1 cellular context compared by ENCODE assay signal in the genomic region with DNA sequence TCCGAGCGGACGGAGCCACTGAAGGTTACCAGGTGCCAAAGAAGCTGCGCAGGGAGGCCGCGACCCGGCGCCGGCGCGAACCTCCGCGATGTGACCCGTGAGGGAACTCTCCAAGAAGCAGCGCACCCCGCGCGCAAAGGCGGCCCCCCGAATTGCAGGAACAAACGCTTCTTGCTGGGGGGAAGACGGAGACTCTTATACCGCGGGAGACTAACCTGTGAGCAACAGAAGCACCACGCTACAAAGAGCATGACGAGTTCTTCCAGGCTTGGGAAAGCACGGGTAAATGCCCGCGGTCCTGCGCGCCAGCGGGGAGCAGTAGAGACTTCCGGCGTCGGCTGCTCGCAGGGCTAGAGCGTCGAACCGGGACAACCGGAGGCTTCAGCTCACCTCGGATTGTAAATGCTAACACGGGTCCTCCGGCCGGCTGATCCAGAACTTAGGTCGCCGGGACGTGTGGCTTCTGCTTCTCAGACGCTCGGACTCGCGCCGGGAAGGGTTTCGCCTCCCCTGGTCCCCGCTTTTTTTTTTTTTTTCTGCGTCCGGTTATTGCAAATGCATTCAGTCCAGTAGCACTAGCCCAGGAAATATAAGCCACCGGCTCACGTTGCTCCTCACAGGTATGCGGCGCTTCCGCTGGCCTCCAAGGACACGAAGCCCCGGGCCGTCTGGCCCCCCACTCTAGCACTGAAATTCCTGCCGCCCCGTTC.
A peak's percentile ranks its signal among the peaks of the same experiment; 100 is the strongest.
TF ChIP-seq lines count a peak whose summit lies in the region.

A gene with protein sequence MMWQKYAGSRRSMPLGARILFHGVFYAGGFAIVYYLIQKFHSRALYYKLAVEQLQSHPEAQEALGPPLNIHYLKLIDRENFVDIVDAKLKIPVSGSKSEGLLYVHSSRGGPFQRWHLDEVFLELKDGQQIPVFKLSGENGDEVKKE (minus strand): TSS at position 310 of the 710 bp plus-strand sequence. CDS start 80,909 bp downstream, outside the sequence.

TF ChIP-seq in K562, 482 proteins besides CTCF, POLR2A, EP300 and RAD21 (continued from another document and continues in another):
- no peak for TF ChIP-seq CREB5 (CRISPR knock-in tag; IDR thresholded peaks at IDR 0.05)
- no peak for TF ChIP-seq TFAM (CRISPR knock-in tag; conservative IDR thresholded peaks at IDR 0.05)
- TF ChIP-seq IFI16 (CRISPR knock-in tag; IDR thresholded peaks at IDR 0.05) = no peak
- TF ChIP-seq PHF20 (IDR thresholded peaks at IDR 0.05; ENCODE audit: partially characterized antibody) = peak; percentile 76
- no peak for TF ChIP-seq BCL6 (CRISPR knock-in tag; IDR thresholded peaks at IDR 0.05)
- TF ChIP-seq, protein P1, sequence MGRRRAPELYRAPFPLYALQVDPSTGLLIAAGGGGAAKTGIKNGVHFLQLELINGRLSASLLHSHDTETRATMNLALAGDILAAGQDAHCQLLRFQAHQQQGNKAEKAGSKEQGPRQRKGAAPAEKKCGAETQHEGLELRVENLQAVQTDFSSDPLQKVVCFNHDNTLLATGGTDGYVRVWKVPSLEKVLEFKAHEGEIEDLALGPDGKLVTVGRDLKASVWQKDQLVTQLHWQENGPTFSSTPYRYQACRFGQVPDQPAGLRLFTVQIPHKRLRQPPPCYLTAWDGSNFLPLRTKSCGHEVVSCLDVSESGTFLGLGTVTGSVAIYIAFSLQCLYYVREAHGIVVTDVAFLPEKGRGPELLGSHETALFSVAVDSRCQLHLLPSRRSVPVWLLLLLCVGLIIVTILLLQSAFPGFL (CRISPR knock-in tag; IDR thresholded peaks at IDR 0.05) = no peak; the same call in 1 of the 2 replicates
- peak in 1 of 2 experiments; percentile 70; a peak in 2 of 4 replicates for TF ChIP-seq MLLT1 (IDR thresholded peaks at IDR 0.05)
- TF ChIP-seq, protein P2, sequence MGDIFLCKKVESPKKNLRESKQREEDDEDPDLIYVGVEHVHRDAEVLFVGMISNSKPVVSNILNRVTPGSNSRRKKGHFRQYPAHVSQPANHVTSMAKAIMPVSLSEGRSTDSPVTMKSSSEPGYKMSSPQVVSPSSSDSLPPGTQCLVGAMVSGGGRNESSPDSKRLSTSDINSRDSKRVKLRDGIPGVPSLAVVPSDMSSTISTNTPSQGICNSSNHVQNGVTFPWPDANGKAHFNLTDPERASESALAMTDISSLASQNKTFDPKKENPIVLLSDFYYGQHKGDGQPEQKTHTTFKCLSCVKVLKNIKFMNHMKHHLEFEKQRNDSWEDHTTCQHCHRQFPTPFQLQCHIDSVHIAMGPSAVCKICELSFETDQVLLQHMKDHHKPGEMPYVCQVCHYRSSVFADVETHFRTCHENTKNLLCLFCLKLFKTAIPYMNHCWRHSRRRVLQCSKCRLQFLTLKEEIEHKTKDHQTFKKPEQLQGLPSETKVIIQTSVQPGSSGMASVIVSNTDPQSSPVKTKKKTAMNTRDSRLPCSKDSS (IDR thresholded peaks at IDR 0.05; ENCODE audit: low read depth, partially characterized antibody) = no peak
- no peak for TF ChIP-seq HDAC6 (IDR thresholded peaks at IDR 0.05; ENCODE audit: low read depth, low read length)
- TF ChIP-seq, protein P3, sequence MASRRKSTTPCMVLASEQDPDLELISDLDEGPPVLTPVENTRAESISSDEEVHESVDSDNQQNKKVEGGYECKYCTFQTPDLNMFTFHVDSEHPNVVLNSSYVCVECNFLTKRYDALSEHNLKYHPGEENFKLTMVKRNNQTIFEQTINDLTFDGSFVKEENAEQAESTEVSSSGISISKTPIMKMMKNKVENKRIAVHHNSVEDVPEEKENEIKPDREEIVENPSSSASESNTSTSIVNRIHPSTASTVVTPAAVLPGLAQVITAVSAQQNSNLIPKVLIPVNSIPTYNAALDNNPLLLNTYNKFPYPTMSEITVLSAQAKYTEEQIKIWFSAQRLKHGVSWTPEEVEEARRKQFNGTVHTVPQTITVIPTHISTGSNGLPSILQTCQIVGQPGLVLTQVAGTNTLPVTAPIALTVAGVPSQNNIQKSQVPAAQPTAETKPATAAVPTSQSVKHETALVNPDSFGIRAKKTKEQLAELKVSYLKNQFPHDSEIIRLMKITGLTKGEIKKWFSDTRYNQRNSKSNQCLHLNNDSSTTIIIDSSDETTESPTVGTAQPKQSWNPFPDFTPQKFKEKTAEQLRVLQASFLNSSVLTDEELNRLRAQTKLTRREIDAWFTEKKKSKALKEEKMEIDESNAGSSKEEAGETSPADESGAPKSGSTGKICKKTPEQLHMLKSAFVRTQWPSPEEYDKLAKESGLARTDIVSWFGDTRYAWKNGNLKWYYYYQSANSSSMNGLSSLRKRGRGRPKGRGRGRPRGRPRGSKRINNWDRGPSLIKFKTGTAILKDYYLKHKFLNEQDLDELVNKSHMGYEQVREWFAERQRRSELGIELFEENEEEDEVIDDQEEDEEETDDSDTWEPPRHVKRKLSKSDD (conservative IDR thresholded peaks at IDR 0.05; ENCODE audit: low read length) = no peak
- peak; percentile 81 for TF ChIP-seq POLR2AphosphoS5 (IDR thresholded peaks at IDR 0.05; ENCODE audit: control insufficient read depth, insufficient read depth, low read depth, low read length)
- TF ChIP-seq ZFP36 (IDR thresholded peaks at IDR 0.05; ENCODE audit: low read depth, low read length, partially characterized antibody) = no peak
- TF ChIP-seq ZNF212 (CRISPR knock-in tag; IDR thresholded peaks at IDR 0.05) = no peak
- no peak for TF ChIP-seq SIRT6 (IDR thresholded peaks at IDR 0.05; ENCODE audit: low read depth, low read length)
- no peak for TF ChIP-seq KAT2B (IDR thresholded peaks at IDR 0.05; ENCODE audit: low read depth, low read length)
- TF ChIP-seq CHAMP1 (IDR thresholded peaks at IDR 0.05) = no peak; the same call in 1 of the 2 replicates
- TF ChIP-seq MAFF (IDR thresholded peaks at IDR 0.05; ENCODE audit: low read length) = no peak
- TF ChIP-seq, protein P4, sequence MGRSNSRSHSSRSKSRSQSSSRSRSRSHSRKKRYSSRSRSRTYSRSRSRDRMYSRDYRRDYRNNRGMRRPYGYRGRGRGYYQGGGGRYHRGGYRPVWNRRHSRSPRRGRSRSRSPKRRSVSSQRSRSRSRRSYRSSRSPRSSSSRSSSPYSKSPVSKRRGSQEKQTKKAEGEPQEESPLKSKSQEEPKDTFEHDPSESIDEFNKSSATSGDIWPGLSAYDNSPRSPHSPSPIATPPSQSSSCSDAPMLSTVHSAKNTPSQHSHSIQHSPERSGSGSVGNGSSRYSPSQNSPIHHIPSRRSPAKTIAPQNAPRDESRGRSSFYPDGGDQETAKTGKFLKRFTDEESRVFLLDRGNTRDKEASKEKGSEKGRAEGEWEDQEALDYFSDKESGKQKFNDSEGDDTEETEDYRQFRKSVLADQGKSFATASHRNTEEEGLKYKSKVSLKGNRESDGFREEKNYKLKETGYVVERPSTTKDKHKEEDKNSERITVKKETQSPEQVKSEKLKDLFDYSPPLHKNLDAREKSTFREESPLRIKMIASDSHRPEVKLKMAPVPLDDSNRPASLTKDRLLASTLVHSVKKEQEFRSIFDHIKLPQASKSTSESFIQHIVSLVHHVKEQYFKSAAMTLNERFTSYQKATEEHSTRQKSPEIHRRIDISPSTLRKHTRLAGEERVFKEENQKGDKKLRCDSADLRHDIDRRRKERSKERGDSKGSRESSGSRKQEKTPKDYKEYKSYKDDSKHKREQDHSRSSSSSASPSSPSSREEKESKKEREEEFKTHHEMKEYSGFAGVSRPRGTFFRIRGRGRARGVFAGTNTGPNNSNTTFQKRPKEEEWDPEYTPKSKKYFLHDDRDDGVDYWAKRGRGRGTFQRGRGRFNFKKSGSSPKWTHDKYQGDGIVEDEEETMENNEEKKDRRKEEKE (IDR thresholded peaks at IDR 0.05; ENCODE audit: borderline replicate concordance in 1 of 2, control insufficient read depth in 1 of 2, low read depth in 2 of 2, low read length in 1 of 2) = peak in 1 of 2 experiments; percentile 83; a peak in 2 of 4 replicates
- no peak for TF ChIP-seq ZNF280B (CRISPR knock-in tag; IDR thresholded peaks at IDR 0.05)
- TF ChIP-seq, protein P5, sequence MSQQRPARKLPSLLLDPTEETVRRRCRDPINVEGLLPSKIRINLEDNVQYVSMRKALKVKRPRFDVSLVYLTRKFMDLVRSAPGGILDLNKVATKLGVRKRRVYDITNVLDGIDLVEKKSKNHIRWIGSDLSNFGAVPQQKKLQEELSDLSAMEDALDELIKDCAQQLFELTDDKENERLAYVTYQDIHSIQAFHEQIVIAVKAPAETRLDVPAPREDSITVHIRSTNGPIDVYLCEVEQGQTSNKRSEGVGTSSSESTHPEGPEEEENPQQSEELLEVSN (IDR thresholded peaks at IDR 0.05; ENCODE audit: borderline replicate concordance in 1 of 2, extremely low read depth in 1 of 2, insufficient read depth in 1 of 2, insufficient read length in 1 of 2, low read depth in 1 of 2, low read length in 1 of 2, poor library complexity in 1 of 2, severe bottlenecking in 1 of 2) = peak; percentile 31 to 59
- 0 out of 2 replicates have a peak, but pooled peaks have one; percentile 70 for TF ChIP-seq FOXP4 (CRISPR knock-in tag; IDR thresholded peaks at IDR 0.05; ENCODE audit: borderline replicate concordance)
- no peak for TF ChIP-seq ZNF586 (CRISPR knock-in tag; conservative IDR thresholded peaks at IDR 0.05)
- no peak for TF ChIP-seq ZNF696 (CRISPR knock-in tag; conservative IDR thresholded peaks at IDR 0.05)
- no peak for TF ChIP-seq CBX8 (IDR thresholded peaks at IDR 0.05; ENCODE audit: borderline replicate concordance, extremely low read depth, low read depth, low read length, poor library complexity, severe bottlenecking)
- TF ChIP-seq, protein P6, sequence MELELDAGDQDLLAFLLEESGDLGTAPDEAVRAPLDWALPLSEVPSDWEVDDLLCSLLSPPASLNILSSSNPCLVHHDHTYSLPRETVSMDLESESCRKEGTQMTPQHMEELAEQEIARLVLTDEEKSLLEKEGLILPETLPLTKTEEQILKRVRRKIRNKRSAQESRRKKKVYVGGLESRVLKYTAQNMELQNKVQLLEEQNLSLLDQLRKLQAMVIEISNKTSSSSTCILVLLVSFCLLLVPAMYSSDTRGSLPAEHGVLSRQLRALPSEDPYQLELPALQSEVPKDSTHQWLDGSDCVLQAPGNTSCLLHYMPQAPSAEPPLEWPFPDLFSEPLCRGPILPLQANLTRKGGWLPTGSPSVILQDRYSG (tag; conservative IDR thresholded peaks at IDR 0.05; ENCODE audit: low read depth) = no peak
- no peak for TF ChIP-seq CGGBP1 (CRISPR knock-in tag; IDR thresholded peaks at IDR 0.05)
- no peak for TF ChIP-seq MAFG (tag; conservative IDR thresholded peaks at IDR 0.05)
- TF ChIP-seq EHMT2 (IDR thresholded peaks at IDR 0.05) = no peak
